Comparison of ENCODE assay signal across 8 cellular contexts in the genomic region with DNA sequence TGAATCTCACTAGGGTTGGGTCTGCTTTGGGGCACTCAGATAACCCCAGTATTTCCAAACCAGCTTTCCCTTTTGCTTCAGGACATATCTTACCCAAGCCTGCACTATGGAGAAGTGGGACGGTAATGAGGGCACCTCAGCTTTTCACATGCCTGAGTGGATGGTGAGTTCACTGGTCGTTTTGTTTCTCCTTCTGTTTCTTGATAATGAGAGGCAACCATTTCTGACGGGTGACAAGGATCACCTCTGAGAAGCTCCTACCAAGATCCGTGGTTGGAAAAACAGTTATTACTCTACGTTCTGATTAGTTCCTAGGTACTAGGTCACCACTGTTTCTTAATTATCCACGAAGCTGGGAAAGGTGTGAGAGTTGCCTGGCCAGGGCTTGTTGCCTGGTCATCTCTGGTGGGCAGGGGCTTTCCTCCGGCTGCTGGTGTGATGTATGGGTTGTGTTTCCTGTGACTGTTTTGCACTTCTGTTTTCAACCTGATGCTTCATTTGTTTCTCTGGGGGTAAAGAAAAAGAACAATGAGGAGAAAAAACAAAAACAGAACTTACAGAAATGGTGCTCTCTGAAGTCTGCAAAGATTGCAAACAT.
DNase-seq lines count a peak whose midpoint lies in the region; ATAC-seq and TF ChIP-seq lines count a peak whose summit lies in the region.

No MANE protein-coding gene starts in this region.

- peak overlapping the region in 3 of 4 donors; percentile 74 to 94 (median 83) for H3K27ac ChIP-seq in Peyer's patch

- H3K9me3 ChIP-seq in Peyer's patch (no peaks in the 10 kb centered on the region), mucosa of descending colon (no peaks in the 10 kb centered on the region)

- TF ChIP-seq POLR2A in Peyer's patch (IDR thresholded peaks at IDR 0.05), result no peak

- H3K4me3 ChIP-seq in GM12875 (ENCODE audit: low read depth, low read length), result peak overlapping the region; percentile 40
- H3K4me3 ChIP-seq in Peyer's patch, result peak overlapping the region in 3 of 4 donors; percentile 3 to 49 (median 45)
- peak overlapping the region; percentile 2 for H3K4me3 ChIP-seq in mucosa of descending colon

- no peaks in the 10 kb centered on the region for H3K27me3 ChIP-seq in Peyer's patch

- H3K36me3 ChIP-seq in Peyer's patch, result no peaks in the 10 kb centered on the region
- H3K36me3 ChIP-seq in mucosa of descending colon (ENCODE audit: low read depth), result no peaks in the 10 kb centered on the region

- no peak for TF ChIP-seq CTCF in GM12875 (IDR thresholded peaks at IDR 0.05; ENCODE audit: borderline replicate concordance, insufficient read depth, low read depth, low read length)
- TF ChIP-seq CTCF in Peyer's patch (IDR thresholded peaks at IDR 0.05), result no peak
- no peak for TF ChIP-seq CTCF in mucosa of descending colon (IDR thresholded peaks at IDR 0.05)

- DNase-seq in Peyer's patch (no peak), mucosa of descending colon (peak in 1 of 3 donors; percentile 26), kidney glomerular epithelial cell (lab: John Stamatoyannopoulos, UW) (no peak), HPDE6-E6E7 (ENCODE audit: extremely low spot score) (no peak), foreskin melanocyte (no peak), RKO (ENCODE audit: low spot score) (no peak)

- intact Hi-C loops in mucosa of descending colon (cut with DNase I, micrococcal nuclease), result loop anchor here in 1 of 2 donors (5.0 kb wide), 1 partner anchor 104 kb away; no protein-coding TSS in a partner anchor

- H3K4me1 ChIP-seq in Peyer's patch (peaks cover 0 to 6% (median 3%) of the 10 kb centered on the region in 4 donors), mucosa of descending colon (ENCODE audit: low read depth) (peaks cover 22% of the 10 kb centered on the region)

- ATAC-seq in GM21528 (IDR thresholded peaks at IDR 0.05; ENCODE audit: low FRiP score, unreplicated experiment) (peak; percentile 39), mucosa of descending colon (peak; percentile 2)
